In the genomic region with DNA sequence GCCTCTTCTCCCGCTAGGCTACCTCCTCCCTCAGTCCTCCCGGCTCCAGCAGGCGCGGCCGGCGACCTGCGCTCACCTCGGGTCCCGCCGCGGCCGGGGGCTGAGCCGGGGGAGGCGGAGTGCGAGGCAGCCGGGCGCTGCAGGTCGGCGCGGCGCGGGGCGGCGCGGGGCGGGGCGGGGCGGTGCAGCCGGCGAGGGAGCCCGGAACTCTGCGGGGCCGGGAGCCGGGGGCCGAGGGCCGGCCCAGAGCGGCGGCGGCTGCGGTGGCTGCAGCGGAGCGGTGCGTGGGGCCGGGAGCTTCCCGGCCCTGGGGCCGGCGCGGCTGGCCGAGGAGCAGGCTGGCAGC, we compare ENCODE assay signal across 8 cellular contexts. TPM values are rescaled to one million over a fixed set of nuclear protein-coding genes. Genes with fewer than 3 reads are reported as not detected.
DNase-seq lines count a peak whose midpoint lies in the region; ATAC-seq and TF ChIP-seq lines count a peak whose summit lies in the region.

No MANE protein-coding gene starts in this region.

- in situ Hi-C loops in ACHN (cut with HindIII; ENCODE audit: low pct_ligation_motif_present, low pct_unique_long_range_greater_than_20kb, low sequenced_read_pairs), result no loop called here

- H3K4me1 Mint-ChIP-seq in memory B cell, result peaks cover 26% of the 10 kb centered on the region

- H3K4me3 ChIP-seq in colonic mucosa, result peak overlapping the region; percentile 73
- peak overlapping the region; percentile 55 to 82 for H3K4me3 ChIP-seq in stomach smooth muscle (ENCODE audit: low read length in 2 of 2)

- peak overlapping the region; percentile 82 for H3K27ac Mint-ChIP-seq in memory B cell

- peak overlapping the region; percentile 97 for H3K27ac ChIP-seq in colonic mucosa
- H3K27ac ChIP-seq in stomach smooth muscle (ENCODE audit: low read length), result peak overlapping the region; percentile 73

- H3K36me3 ChIP-seq in colonic mucosa, result no peaks in the 10 kb centered on the region
- no peaks in the 10 kb centered on the region for H3K36me3 ChIP-seq in stomach smooth muscle (ENCODE audit: control insufficient read depth in 2 of 2, insufficient read depth in 2 of 2, low read length in 2 of 2)

- no peaks in the 10 kb centered on the region for H3K9me3 ChIP-seq in colonic mucosa
- H3K9me3 ChIP-seq in stomach smooth muscle (ENCODE audit: control insufficient read depth in 2 of 2, low read length in 2 of 2), result no peaks in the 10 kb centered on the region

- intact Hi-C loops in colonic mucosa (cut with DNase I), result loop anchor here (5.0 to 10.0 kb wide), 2 partner anchors 88 to 129 kb away; no protein-coding TSS in a partner anchor

- H3K4me3 Mint-ChIP-seq in memory B cell, result peak overlapping the region; percentile 95

- H3K27me3 Mint-ChIP-seq in memory B cell, result no peaks in the 10 kb centered on the region

- peak; percentile 57 for DNase-seq in ACHN
- peak; percentile 60 for DNase-seq in T-helper 9 cell
- peak; percentile 62 for DNase-seq in colonic mucosa
- peak; percentile 46 to 75 for DNase-seq in memory B cell (ENCODE audit: low spot score in 2 of 2)
- DNase-seq in NCI-H187 (lab: John Stamatoyannopoulos, UW), result no peak

- H3K9me3 Mint-ChIP-seq in memory B cell, result no peaks in the 10 kb centered on the region

- H3K36me3 Mint-ChIP-seq in memory B cell, result no peaks in the 10 kb centered on the region

- H3K9ac ChIP-seq in colonic mucosa (ENCODE audit: low read depth in 2 of 2, low read length in 2 of 2), result peak overlapping the region; percentile 52 to 89
- H3K9ac ChIP-seq in stomach smooth muscle (ENCODE audit: low read length in 2 of 2), result peak overlapping the region; percentile 44 to 72

- ATAC-seq in GM19025 (IDR thresholded peaks at IDR 0.05; ENCODE audit: low read depth, unreplicated experiment) (peak; percentile 39), HG03139 (IDR thresholded peaks at IDR 0.05; ENCODE audit: unreplicated experiment) (peak; percentile 42), memory B cell (ENCODE audit: low read depth) (peak; percentile 59)

- H3K27me3 ChIP-seq in colonic mucosa (no peaks in the 10 kb centered on the region), stomach smooth muscle (ENCODE audit: control insufficient read depth in 1 of 2, insufficient read depth in 2 of 2, low read length in 2 of 2) (no peaks in the 10 kb centered on the region)

- H3K4me1 ChIP-seq in colonic mucosa, result peaks cover 5% of the 10 kb centered on the region
- H3K4me1 ChIP-seq in stomach smooth muscle (ENCODE audit: control insufficient read depth, insufficient read depth, low read length), result peaks cover 32% of the 10 kb centered on the region

- TF ChIP-seq CTCF in colonic mucosa (IDR thresholded peaks at IDR 0.05), result no peak

RNA-seq across cellular contexts. Expression of gene ACVR1, which starts 0.4 kb away (rescaled TPM):
- total RNA-seq in colonic mucosa, result 10 to 100 TPM; 15.8 to 18.0 TPM

Comparison
In these comparisons a context has a peak if more than half of its experiments do, and no peak if none do; other contexts are left out.
1. DNase-seq: peak in ACHN (single experiment), T-helper 9 cell (single experiment), colonic mucosa (single experiment) and memory B cell (2 of 2); none in NCI-H187 (0 of 2).
2. Peak in every context shown above with its lines, with median percentiles within 50 percentile points of each other: ATAC-seq.